15 cellular contexts compared by ENCODE assay signal in genomic region chr14:97408937-97409860, GRCh38.
DNase-seq lines count a peak whose midpoint lies in the region; ATAC-seq and TF ChIP-seq lines count a peak whose summit lies in the region.
"Had no signal": no experiment of that assay in that cellular context is flagged by ENCODE, and none has a peak within 500 bp of the region (broad histone marks: within the 10 kb centered on the region; RNA-seq: fewer than 3 reads in every experiment).

No MANE protein-coding gene starts in this region.

- peaks cover 11 to 75% (median 37%) of the 10 kb centered on the region in 7 donors for H3K27me3 ChIP-seq in spleen (replicated peaks in 1 of 7)

- peaks cover 4 to 33% (median 33%) of the 10 kb centered on the region in 3 donors for H3K4me1 Mint-ChIP-seq in T-cell
- peaks cover 9% of the 10 kb centered on the region for H3K4me1 Mint-ChIP-seq in activated T-cell treated with anti-CD3 and anti-CD28 coated beads, Interleukin-2, amount 50 U/mL, for 24 hours (ENCODE audit: low read depth)
- H3K4me1 Mint-ChIP-seq in naive thymus-derived CD8-positive, alpha-beta T cell = peaks cover 10 to 22% (median 20%) of the 10 kb centered on the region in 4 donors

- peaks cover 0 to 21% (median 16%) of the 10 kb centered on the region in 6 donors for H3K4me1 ChIP-seq in spleen
- H3K4me1 ChIP-seq: body of pancreas had no signal

- no peaks in the 10 kb centered on the region for H3K9me3 Mint-ChIP-seq in T-cell
- no peaks in the 10 kb centered on the region for H3K9me3 Mint-ChIP-seq in activated T-cell treated with anti-CD3 and anti-CD28 coated beads, Interleukin-2, amount 50 U/mL, for 24 hours
- H3K9me3 Mint-ChIP-seq in naive thymus-derived CD8-positive, alpha-beta T cell = no peaks in the 10 kb centered on the region
- H3K9me3 Mint-ChIP-seq: neural crest cell, WTC11 had no signal

- DNase-seq in T-cell (peak in 6 of 34 experiments; percentile 4 to 24 (median 14)), spleen (no peak), NCI-H187 treated with DMSO at 0.1 percent for 48 hours (lab: John Stamatoyannopoulos, UW) (no peak)
- peak; percentile 66 for DNase-seq in activated T-cell treated with anti-CD3 and anti-CD28 coated beads, Interleukin-2, amount 50 U/mL, for 24 hours
- peak in 2 of 10 donors; percentile 12 to 16 for DNase-seq in naive thymus-derived CD8-positive, alpha-beta T cell
- DNase-seq in stimulated activated CD8-positive, alpha-beta memory T cell treated with anti-CD3 and anti-CD28 coated beads, Interleukin-7, amount 100 ng/mL, for 4 hours (ENCODE audit: low read depth in 2 of 2) = peak; percentile 23 to 26
- DNase-seq: body of pancreas, NCI-H1436 treated with DMSO at 0.1 percent for 48 hours, tibial artery had no signal

- H3K27ac Mint-ChIP-seq in T-cell = peak overlapping the region; percentile 82 to 93
- peak overlapping the region; percentile 91 for H3K27ac Mint-ChIP-seq in activated T-cell treated with anti-CD3 and anti-CD28 coated beads, Interleukin-2, amount 50 U/mL, for 24 hours
- H3K27ac Mint-ChIP-seq in naive thymus-derived CD8-positive, alpha-beta T cell = peak overlapping the region in 3 of 10 donors; percentile 14 to 74 (median 46)
- H3K27ac Mint-ChIP-seq: WTC11 had no signal

- peaks cover 4 to 5% of the 10 kb centered on the region in 2 donors for H3K27me3 Mint-ChIP-seq in T-cell
- peaks cover 5% of the 10 kb centered on the region for H3K27me3 Mint-ChIP-seq in activated T-cell treated with anti-CD3 and anti-CD28 coated beads, Interleukin-2, amount 50 U/mL, for 24 hours
- peaks cover 0 to 13% (median 8%) of the 10 kb centered on the region in 5 donors for H3K27me3 Mint-ChIP-seq in naive thymus-derived CD8-positive, alpha-beta T cell

- intact Hi-C loops in spleen (cut with DNase I; ENCODE audit: low total_unique reads) = no loop called here

- TF ChIP-seq POLR2A in spleen (IDR thresholded peaks at IDR 0.05) = no peak

- POLR2A ChIA-PET in T-cell (lab: Charles Lee) = interaction anchor here in 1 of 2 donors (0.7 kb wide), 3 partner anchors 194 to 1349 kb away, joined by 4 to 8 read pairs (median 4); no protein-coding TSS in a partner anchor
- POLR2A ChIA-PET in naive thymus-derived CD8-positive, alpha-beta T cell (lab: Charles Lee) = interaction anchor here (0.6 to 0.7 kb wide), 6 partner anchors 9 to 535 kb away, joined by 3 to 5 read pairs (median 4); no protein-coding TSS in a partner anchor

- H3K4me3 ChIP-seq in spleen = no peak overlapping the region
- H3K4me3 ChIP-seq: body of pancreas, smooth muscle cell, tibial artery had no signal

- H3K27ac ChIP-seq in spleen = peak overlapping the region in 1 of 8 donors; percentile 16
- H3K27ac ChIP-seq: body of pancreas, tibial artery had no signal

- no peaks in the 10 kb centered on the region for H3K36me3 Mint-ChIP-seq in T-cell
- H3K36me3 Mint-ChIP-seq in activated T-cell treated with anti-CD3 and anti-CD28 coated beads, Interleukin-2, amount 50 U/mL, for 24 hours (ENCODE audit: low read depth) = no peaks in the 10 kb centered on the region
- H3K36me3 Mint-ChIP-seq in naive thymus-derived CD8-positive, alpha-beta T cell = peaks cover 0 to 2% (median 0%) of the 10 kb centered on the region in 3 donors
- H3K36me3 Mint-ChIP-seq: WTC11 had no signal

- no peak for TF ChIP-seq CTCF in spleen (IDR thresholded peaks at IDR 0.05 in 8 of 11, conservative IDR thresholded peaks at IDR 0.05 in 3 of 11)

- H3K4me3 Mint-ChIP-seq in T-cell = peak overlapping the region; percentile 57 to 73 (median 65)
- H3K4me3 Mint-ChIP-seq in activated T-cell treated with anti-CD3 and anti-CD28 coated beads, Interleukin-2, amount 50 U/mL, for 24 hours = peak overlapping the region; percentile 55
- H3K4me3 Mint-ChIP-seq in naive thymus-derived CD8-positive, alpha-beta T cell = peak overlapping the region; percentile 3 to 49 (median 40)
- H3K4me3 Mint-ChIP-seq: neural crest cell, WTC11 had no signal

- CTCF ChIA-PET in T-cell (lab: Charles Lee) = interaction anchor here in 1 of 2 donors (0.7 kb wide), 1 partner anchor 1780 kb away, joined by 5 read pairs; no protein-coding TSS in a partner anchor

- ATAC-seq in T-cell (replicated peaks in 1 of 4) (peak; percentile 40 to 55 (median 51)), HG03039 (IDR thresholded peaks at IDR 0.05; ENCODE audit: unreplicated experiment) (no peak)
- peak in 1 of 2 donors; percentile 32 for ATAC-seq in naive thymus-derived CD8-positive, alpha-beta T cell
- ATAC-seq: body of pancreas, HepG2, left lobe of liver had no signal

- H3K36me3 ChIP-seq in spleen = no peaks in the 10 kb centered on the region
- H3K36me3 ChIP-seq: tibial artery had no signal

- 73 to 78% (median 74%) methylated on average over 20 to 21 of the region's 21 CpGs for WGBS in spleen, 5 donors

- no peaks in the 10 kb centered on the region for H3K9me3 ChIP-seq in spleen
- H3K9me3 ChIP-seq: body of pancreas, tibial artery had no signal

Comparison
In these comparisons a context has a peak if more than half of its experiments do, and no peak if none do; other contexts are left out.
1. DNase-seq: peak in activated T-cell treated with anti-CD3 and anti-CD28 coated beads, Interleukin-2, amount 50 U/mL, for 24 hours (single experiment) and stimulated activated CD8-positive, alpha-beta memory T cell treated with anti-CD3 and anti-CD28 coated beads, Interleukin-7, amount 100 ng/mL, for 4 hours (2 of 2); none in spleen (single experiment) and NCI-H187 treated with DMSO at 0.1 percent for 48 hours (single experiment).
2. Peak in every context shown above with its lines, with median percentiles within 50 percentile points of each other: H3K4me3 Mint-ChIP-seq.